In the genomic region with DNA sequence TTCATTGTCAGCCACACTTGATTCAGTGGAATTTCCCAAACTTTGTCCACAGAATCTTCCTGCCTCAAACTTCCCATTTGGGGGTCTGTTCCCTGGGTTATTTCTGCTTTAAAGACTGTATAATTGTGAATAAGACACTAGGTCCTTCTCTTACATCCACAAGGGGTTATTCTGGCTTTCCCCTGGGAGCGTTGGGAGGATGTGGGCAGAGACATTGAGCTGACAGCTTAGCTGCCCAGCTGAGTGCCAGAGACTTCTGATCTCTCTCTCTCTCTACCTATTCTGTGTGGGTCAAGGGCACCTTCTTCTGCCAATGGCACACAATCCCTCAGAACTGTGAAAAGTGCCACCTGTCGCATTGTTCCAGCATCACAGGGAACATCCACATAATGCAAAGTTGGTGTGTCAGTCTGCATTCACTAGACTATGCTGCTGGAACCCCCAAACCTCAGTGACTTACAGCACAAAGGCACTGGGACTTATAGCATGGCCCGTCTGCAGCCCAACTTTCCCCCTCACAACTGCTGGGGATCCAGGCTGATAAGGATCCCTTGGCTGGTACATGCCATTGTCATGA, we compare ENCODE assay signal across 1 cellular context.
TF ChIP-seq lines count a peak whose summit lies in the region.

No MANE protein-coding gene starts in this region.

TF ChIP-seq in HepG2, 621 proteins besides CTCF, POLR2A, EP300 and RAD21:
- TF ChIP-seq, protein P1, sequence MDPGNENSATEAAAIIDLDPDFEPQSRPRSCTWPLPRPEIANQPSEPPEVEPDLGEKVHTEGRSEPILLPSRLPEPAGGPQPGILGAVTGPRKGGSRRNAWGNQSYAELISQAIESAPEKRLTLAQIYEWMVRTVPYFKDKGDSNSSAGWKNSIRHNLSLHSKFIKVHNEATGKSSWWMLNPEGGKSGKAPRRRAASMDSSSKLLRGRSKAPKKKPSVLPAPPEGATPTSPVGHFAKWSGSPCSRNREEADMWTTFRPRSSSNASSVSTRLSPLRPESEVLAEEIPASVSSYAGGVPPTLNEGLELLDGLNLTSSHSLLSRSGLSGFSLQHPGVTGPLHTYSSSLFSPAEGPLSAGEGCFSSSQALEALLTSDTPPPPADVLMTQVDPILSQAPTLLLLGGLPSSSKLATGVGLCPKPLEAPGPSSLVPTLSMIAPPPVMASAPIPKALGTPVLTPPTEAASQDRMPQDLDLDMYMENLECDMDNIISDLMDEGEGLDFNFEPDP (CRISPR knock-in tag; conservative IDR thresholded peaks at IDR 0.05) = 0 out of 2 replicates have a peak, but pooled peaks have one; percentile 46
- TF ChIP-seq, protein P2, sequence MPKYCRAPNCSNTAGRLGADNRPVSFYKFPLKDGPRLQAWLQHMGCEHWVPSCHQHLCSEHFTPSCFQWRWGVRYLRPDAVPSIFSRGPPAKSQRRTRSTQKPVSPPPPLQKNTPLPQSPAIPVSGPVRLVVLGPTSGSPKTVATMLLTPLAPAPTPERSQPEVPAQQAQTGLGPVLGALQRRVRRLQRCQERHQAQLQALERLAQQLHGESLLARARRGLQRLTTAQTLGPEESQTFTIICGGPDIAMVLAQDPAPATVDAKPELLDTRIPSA (CRISPR knock-in tag; IDR thresholded peaks at IDR 0.05; ENCODE audit: borderline replicate concordance) = no peak
TF ChIP-seq in HepG2: peak in this region for 1.
